1 cellular context compared by ENCODE assay signal in genomic region chr12:122304924-122305323, GRCh38.
TF ChIP-seq lines count a peak whose summit lies in the region.

No MANE protein-coding gene starts in this region.

TF ChIP-seq in IMR-90, 13 proteins besides CTCF, POLR2A, EP300 and RAD21 (continued from another document):
- no peak for TF ChIP-seq USF2 (IDR thresholded peaks at IDR 0.05; ENCODE audit: low read depth, low read length)
